ENCODE assay signal across 1 cellular context in the genomic region with DNA sequence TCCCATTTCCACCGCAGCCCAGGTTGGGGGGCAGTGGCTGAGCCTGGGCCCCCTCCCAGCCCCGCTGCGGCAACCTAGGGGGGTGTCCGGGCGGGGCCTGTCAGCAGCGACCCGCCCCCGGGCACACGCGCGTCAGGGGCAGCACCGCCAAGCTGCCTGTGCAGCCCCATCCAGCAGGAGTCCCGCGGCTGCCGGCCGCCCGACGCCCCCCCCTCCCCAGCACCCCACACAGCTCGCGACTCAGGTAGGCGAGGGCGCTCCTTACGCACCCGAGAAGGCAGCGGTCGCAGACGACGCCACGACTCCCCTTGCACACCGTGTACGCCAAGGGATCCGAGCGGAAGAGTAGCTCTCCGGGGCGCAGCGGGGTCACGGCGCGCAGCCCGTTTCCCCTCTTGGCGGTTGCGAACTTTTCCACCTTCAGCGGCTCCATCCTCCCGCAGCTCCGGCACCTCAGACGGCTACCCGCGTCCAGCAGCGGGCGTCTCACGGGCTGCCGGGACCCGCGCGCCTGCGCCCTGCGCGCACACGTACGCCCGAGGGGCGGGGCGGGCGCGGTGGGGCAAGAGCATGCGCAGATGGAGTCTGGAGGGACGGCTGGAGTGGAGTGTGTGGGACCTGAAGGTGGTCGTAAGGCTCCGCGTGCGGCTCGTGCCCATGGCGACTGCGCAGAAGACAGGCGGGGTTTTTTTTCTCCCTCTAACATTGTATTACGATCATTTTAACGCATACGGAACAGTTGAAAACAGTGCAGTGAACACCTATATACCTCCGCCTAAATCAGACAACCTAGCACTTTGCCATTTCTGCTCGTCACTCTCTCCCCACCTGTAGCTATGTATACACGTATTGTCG.
A peak's percentile ranks its signal among the peaks of the same experiment; 100 is the strongest.
TF ChIP-seq lines count a peak whose summit lies in the region.

TSS of gene SMYD3 (minus strand) at position 495 of the 855 bp plus-strand sequence.

TF ChIP-seq in HepG2, 621 proteins besides CTCF, POLR2A, EP300 and RAD21 (continued from another document and continues in another):
- TF ChIP-seq, protein P1, sequence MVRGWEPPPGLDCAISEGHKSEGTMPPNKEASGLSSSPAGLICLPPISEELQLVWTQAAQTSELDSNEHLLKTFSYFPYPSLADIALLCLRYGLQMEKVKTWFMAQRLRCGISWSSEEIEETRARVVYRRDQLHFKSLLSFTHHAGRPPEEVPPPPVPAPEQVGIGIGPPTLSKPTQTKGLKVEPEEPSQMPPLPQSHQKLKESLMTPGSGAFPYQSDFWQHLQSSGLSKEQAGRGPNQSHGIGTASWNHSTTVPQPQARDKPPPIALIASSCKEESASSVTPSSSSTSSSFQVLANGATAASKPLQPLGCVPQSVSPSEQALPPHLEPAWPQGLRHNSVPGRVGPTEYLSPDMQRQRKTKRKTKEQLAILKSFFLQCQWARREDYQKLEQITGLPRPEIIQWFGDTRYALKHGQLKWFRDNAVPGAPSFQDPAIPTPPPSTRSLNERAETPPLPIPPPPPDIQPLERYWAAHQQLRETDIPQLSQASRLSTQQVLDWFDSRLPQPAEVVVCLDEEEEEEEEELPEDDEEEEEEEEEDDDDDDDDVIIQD (CRISPR knock-in tag; IDR thresholded peaks at IDR 0.05; ENCODE audit: low read depth), result no peak
- 0 out of 2 replicates have a peak, but pooled peaks have one; percentile 5 for TF ChIP-seq HIVEP1 (CRISPR knock-in tag; IDR thresholded peaks at IDR 0.05)
- TF ChIP-seq ZNF878 (CRISPR knock-in tag; IDR thresholded peaks at IDR 0.05), result no peak
- 0 out of 2 replicates have a peak, but pooled peaks have one; percentile 2 for TF ChIP-seq FOXK1 (CRISPR knock-in tag; IDR thresholded peaks at IDR 0.05; ENCODE audit: borderline replicate concordance, low read depth)
- TF ChIP-seq DNMT3B (CRISPR knock-in tag; conservative IDR thresholded peaks at IDR 0.05), result no peak
- no peak for TF ChIP-seq SRSF9 (IDR thresholded peaks at IDR 0.05; ENCODE audit: borderline replicate concordance, insufficient read depth, low read depth, low read length, poor library complexity, severe bottlenecking)
- TF ChIP-seq, protein P2, sequence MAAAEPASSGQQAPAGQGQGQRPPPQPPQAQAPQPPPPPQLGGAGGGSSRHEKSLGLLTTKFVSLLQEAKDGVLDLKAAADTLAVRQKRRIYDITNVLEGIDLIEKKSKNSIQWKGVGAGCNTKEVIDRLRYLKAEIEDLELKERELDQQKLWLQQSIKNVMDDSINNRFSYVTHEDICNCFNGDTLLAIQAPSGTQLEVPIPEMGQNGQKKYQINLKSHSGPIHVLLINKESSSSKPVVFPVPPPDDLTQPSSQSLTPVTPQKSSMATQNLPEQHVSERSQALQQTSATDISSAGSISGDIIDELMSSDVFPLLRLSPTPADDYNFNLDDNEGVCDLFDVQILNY (CRISPR knock-in tag; conservative IDR thresholded peaks at IDR 0.05), result no peak
- TF ChIP-seq PRDM15 (CRISPR knock-in tag; IDR thresholded peaks at IDR 0.05), result 0 out of 2 replicates have a peak, but pooled peaks have one; percentile 20
- TF ChIP-seq JUND (CRISPR knock-in tag; IDR thresholded peaks at IDR 0.05), result no peak
- no peak for TF ChIP-seq ZNF232 (CRISPR knock-in tag; IDR thresholded peaks at IDR 0.05; ENCODE audit: borderline replicate concordance)
- no peak; the same call in 1 of the 2 replicates for TF ChIP-seq GATAD2A (CRISPR knock-in tag; IDR thresholded peaks at IDR 0.05)
- no peak; the same call in 1 of the 2 replicates for TF ChIP-seq ZNF784 (CRISPR knock-in tag; IDR thresholded peaks at IDR 0.05; ENCODE audit: borderline replicate concordance)
- TF ChIP-seq REXO4 (CRISPR knock-in tag; IDR thresholded peaks at IDR 0.05; ENCODE audit: borderline replicate concordance), result no peak
- TF ChIP-seq FOXO1 (CRISPR knock-in tag; IDR thresholded peaks at IDR 0.05), result 0 out of 2 replicates have a peak, but pooled peaks have one; percentile 24
- TF ChIP-seq, protein P3, sequence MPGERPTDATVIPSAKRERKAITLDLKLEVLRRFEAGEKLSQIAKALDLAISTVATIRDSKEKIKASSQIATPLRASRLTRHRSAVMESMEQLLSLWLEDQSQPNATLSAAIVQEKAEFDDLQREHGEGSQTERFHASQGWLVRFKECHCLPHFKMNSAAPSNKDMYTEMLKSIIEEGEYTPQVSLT (CRISPR knock-in tag; IDR thresholded peaks at IDR 0.05; ENCODE audit: borderline replicate concordance, low read depth), result no peak
- TF ChIP-seq IKZF5 (CRISPR knock-in tag; IDR thresholded peaks at IDR 0.05), result peak; percentile 40; the same call in 1 of the 2 replicates
- TF ChIP-seq, protein P4, sequence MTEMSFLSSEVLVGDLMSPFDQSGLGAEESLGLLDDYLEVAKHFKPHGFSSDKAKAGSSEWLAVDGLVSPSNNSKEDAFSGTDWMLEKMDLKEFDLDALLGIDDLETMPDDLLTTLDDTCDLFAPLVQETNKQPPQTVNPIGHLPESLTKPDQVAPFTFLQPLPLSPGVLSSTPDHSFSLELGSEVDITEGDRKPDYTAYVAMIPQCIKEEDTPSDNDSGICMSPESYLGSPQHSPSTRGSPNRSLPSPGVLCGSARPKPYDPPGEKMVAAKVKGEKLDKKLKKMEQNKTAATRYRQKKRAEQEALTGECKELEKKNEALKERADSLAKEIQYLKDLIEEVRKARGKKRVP (CRISPR knock-in tag; IDR thresholded peaks at IDR 0.05), result no peak
- 0 out of 2 replicates have a peak, but pooled peaks have one; percentile 58 for TF ChIP-seq NAIF1 (CRISPR knock-in tag; IDR thresholded peaks at IDR 0.05; ENCODE audit: borderline replicate concordance)
- no peak for TF ChIP-seq RCOR2 (CRISPR knock-in tag; IDR thresholded peaks at IDR 0.05)
- TF ChIP-seq ARNT2 (CRISPR knock-in tag; IDR thresholded peaks at IDR 0.05; ENCODE audit: low read depth), result no peak; the same call in 1 of the 2 replicates
- TF ChIP-seq ZBTB7B (CRISPR knock-in tag; IDR thresholded peaks at IDR 0.05), result peak; percentile 76
- no peak for TF ChIP-seq TCF12 (IDR thresholded peaks at IDR 0.05)
- TF ChIP-seq TCF12 (CRISPR knock-in tag; IDR thresholded peaks at IDR 0.05), result no peak
- no peak for TF ChIP-seq KDM6A (CRISPR knock-in tag; IDR thresholded peaks at IDR 0.05; ENCODE audit: low read depth)
- TF ChIP-seq CHD2 (IDR thresholded peaks at IDR 0.05; ENCODE audit: low read depth, low read length), result no peak
- no peak for TF ChIP-seq PHF21A (CRISPR knock-in tag; IDR thresholded peaks at IDR 0.05)
- TF ChIP-seq, protein P5, sequence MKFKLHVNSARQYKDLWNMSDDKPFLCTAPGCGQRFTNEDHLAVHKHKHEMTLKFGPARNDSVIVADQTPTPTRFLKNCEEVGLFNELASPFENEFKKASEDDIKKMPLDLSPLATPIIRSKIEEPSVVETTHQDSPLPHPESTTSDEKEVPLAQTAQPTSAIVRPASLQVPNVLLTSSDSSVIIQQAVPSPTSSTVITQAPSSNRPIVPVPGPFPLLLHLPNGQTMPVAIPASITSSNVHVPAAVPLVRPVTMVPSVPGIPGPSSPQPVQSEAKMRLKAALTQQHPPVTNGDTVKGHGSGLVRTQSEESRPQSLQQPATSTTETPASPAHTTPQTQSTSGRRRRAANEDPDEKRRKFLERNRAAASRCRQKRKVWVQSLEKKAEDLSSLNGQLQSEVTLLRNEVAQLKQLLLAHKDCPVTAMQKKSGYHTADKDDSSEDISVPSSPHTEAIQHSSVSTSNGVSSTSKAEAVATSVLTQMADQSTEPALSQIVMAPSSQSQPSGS (CRISPR knock-in tag; IDR thresholded peaks at IDR 0.05), result no peak; the same call in 1 of the 2 replicates
- TF ChIP-seq MAF1 (CRISPR knock-in tag; IDR thresholded peaks at IDR 0.05; ENCODE audit: borderline replicate concordance), result no peak
- no peak for TF ChIP-seq PBX3 (CRISPR knock-in tag; IDR thresholded peaks at IDR 0.05; ENCODE audit: borderline replicate concordance)
- no peak for TF ChIP-seq CCAR2 (optimal IDR thresholded peaks at IDR 0.05; ENCODE audit: low read depth, low read length)
- TF ChIP-seq HOXD1 (CRISPR knock-in tag; IDR thresholded peaks at IDR 0.05), result no peak
- no peak for TF ChIP-seq BHLHE40 (IDR thresholded peaks at IDR 0.05; ENCODE audit: low read length)
- TF ChIP-seq SSRP1 (CRISPR knock-in tag; IDR thresholded peaks at IDR 0.05), result no peak
- TF ChIP-seq STAG1 (CRISPR knock-in tag; IDR thresholded peaks at IDR 0.05), result no peak
- TF ChIP-seq ZNF280B (CRISPR knock-in tag; IDR thresholded peaks at IDR 0.05; ENCODE audit: borderline replicate concordance), result no peak
- TF ChIP-seq PAF1 (CRISPR knock-in tag; IDR thresholded peaks at IDR 0.05), result no peak
- TF ChIP-seq ZFP36L2 (CRISPR knock-in tag; IDR thresholded peaks at IDR 0.05), result no peak
- no peak for TF ChIP-seq PHF5A (CRISPR knock-in tag; IDR thresholded peaks at IDR 0.05; ENCODE audit: low read depth, unreplicated experiment)
- TF ChIP-seq, protein P6, sequence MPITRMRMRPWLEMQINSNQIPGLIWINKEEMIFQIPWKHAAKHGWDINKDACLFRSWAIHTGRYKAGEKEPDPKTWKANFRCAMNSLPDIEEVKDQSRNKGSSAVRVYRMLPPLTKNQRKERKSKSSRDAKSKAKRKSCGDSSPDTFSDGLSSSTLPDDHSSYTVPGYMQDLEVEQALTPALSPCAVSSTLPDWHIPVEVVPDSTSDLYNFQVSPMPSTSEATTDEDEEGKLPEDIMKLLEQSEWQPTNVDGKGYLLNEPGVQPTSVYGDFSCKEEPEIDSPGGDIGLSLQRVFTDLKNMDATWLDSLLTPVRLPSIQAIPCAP (CRISPR knock-in tag; IDR thresholded peaks at IDR 0.05; ENCODE audit: low read depth), result no peak
- no peak for TF ChIP-seq SKI (IDR thresholded peaks at IDR 0.05; ENCODE audit: partially characterized antibody)
- TF ChIP-seq HCFC1 (IDR thresholded peaks at IDR 0.05; ENCODE audit: low read depth, low read length), result no peak
- TF ChIP-seq TMF1 (CRISPR knock-in tag; IDR thresholded peaks at IDR 0.05; ENCODE audit: low read depth), result no peak
- no peak for TF ChIP-seq ZFP37 (CRISPR knock-in tag; IDR thresholded peaks at IDR 0.05; ENCODE audit: borderline replicate concordance)
- TF ChIP-seq FIP1L1 (IDR thresholded peaks at IDR 0.05; ENCODE audit: borderline replicate concordance, insufficient read depth, low read depth, low read length), result no peak
